8 cellular contexts compared by ENCODE assay signal in genomic region chr9:137607141-137607857, GRCh38. TPM values are rescaled to one million over a fixed set of nuclear protein-coding genes. Genes with fewer than 3 reads are reported as not detected.
DNase-seq lines count a peak whose midpoint lies in the region; ATAC-seq, FAIRE-seq and TF ChIP-seq lines count a peak whose summit lies in the region.

No MANE protein-coding gene starts in this region.

- no peaks in the 10 kb centered on the region for H3K9me1 ChIP-seq in keratinocyte (ENCODE audit: control insufficient read depth, extremely low read depth, insufficient read depth, low read length)

- dilution Hi-C loops in keratinocyte (cut with MboI; ENCODE audit: extremely low pct_ligation_motif_present, low sequenced_read_pairs) = no loop called here

- TF ChIP-seq CTCF in keratinocyte (optimal IDR thresholded peaks at IDR 0.05 in 1 of 3, IDR thresholded peaks at IDR 0.05 in 1 of 3, conservative IDR thresholded peaks at IDR 0.05 in 1 of 3; ENCODE audit: extremely low read depth in 1 of 3, insufficient read depth in 2 of 3, low read length in 3 of 3) = no peak

- no peak overlapping the region for H2AFZ ChIP-seq in keratinocyte (ENCODE audit: control insufficient read depth, low read length)

- no peaks in the 10 kb centered on the region for H4K20me1 ChIP-seq in keratinocyte (ENCODE audit: control insufficient read depth, extremely low read depth, insufficient read depth, low read length)

- H3K4me3 Mint-ChIP-seq in activated T-cell treated with anti-CD3 and anti-CD28 coated beads, Interleukin-2, amount 50 U/mL, for 24 hours = peak overlapping the region; percentile 81
- peak overlapping the region; percentile 81 for H3K4me3 Mint-ChIP-seq in activated CD8-positive, alpha-beta T cell treated with anti-CD3 and anti-CD28 coated beads, Interleukin-2, amount 10 ng/mL, durations not matched to agents 7 days and 5 days

- peak overlapping the region; percentile 82 for H3K27ac Mint-ChIP-seq in activated T-cell treated with anti-CD3 and anti-CD28 coated beads, Interleukin-2, amount 50 U/mL, for 24 hours
- H3K27ac Mint-ChIP-seq in activated CD8-positive, alpha-beta T cell treated with anti-CD3 and anti-CD28 coated beads, Interleukin-2, amount 10 ng/mL, durations not matched to agents 7 days and 5 days = peak overlapping the region; percentile 71

- no peaks in the 10 kb centered on the region for H3K27me3 Mint-ChIP-seq in activated T-cell treated with anti-CD3 and anti-CD28 coated beads, Interleukin-2, amount 50 U/mL, for 24 hours
- no peaks in the 10 kb centered on the region for H3K27me3 Mint-ChIP-seq in activated CD8-positive, alpha-beta T cell treated with anti-CD3 and anti-CD28 coated beads, Interleukin-2, amount 10 ng/mL, durations not matched to agents 7 days and 5 days (ENCODE audit: low read depth)

- H3K9ac ChIP-seq in keratinocyte (ENCODE audit: control insufficient read depth, extremely low read depth, insufficient read depth, low read length) = peak overlapping the region; percentile 70

- no peaks in the 10 kb centered on the region for H3K9me3 Mint-ChIP-seq in activated T-cell treated with anti-CD3 and anti-CD28 coated beads, Interleukin-2, amount 50 U/mL, for 24 hours
- no peaks in the 10 kb centered on the region for H3K9me3 Mint-ChIP-seq in activated CD8-positive, alpha-beta T cell treated with anti-CD3 and anti-CD28 coated beads, Interleukin-2, amount 10 ng/mL, durations not matched to agents 7 days and 5 days (ENCODE audit: insufficient read depth)

- CTCF ChIA-PET in activated CD8-positive, alpha-beta T cell treated with anti-CD3 and anti-CD28 coated beads, Interleukin-2, amount 10 ng/mL, durations not matched to agents 7 days and 5 days (lab: Charles Lee) = no interaction called here

- no peaks in the 10 kb centered on the region for H3K27me3 ChIP-seq in keratinocyte (ENCODE audit: control insufficient read depth, extremely low read depth, insufficient read depth, low read length)

- H3K4me3 ChIP-seq in keratinocyte (ENCODE audit: control insufficient read depth in 2 of 3, extremely low read depth in 1 of 3, insufficient read depth in 2 of 3, low read depth in 1 of 3, low read length in 3 of 3) = peak overlapping the region; percentile 68 to 91 (median 68)

- DNase-seq in activated T-cell treated with anti-CD3 and anti-CD28 coated beads, Interleukin-2, amount 50 U/mL, for 24 hours = no peak
- no peak for DNase-seq in activated T-cell treated with anti-CD3 and anti-CD28 coated beads, Interleukin-2, amount 50 U/mL, for 1 hour
- DNase-seq in activated CD8-positive, alpha-beta T cell treated with anti-CD3 and anti-CD28 coated beads, Interleukin-2, amount 10 ng/mL, durations not matched to agents 7 days and 5 days = no peak
- no peak for DNase-seq in keratinocyte (ENCODE audit: low read depth, low spot score)
- DNase-seq in substantia nigra (lab: John Stamatoyannopoulos, UW) = no peak
- no peak for DNase-seq in activated effector memory CD4-positive, alpha-beta T cell treated with Interleukin-2 at 50 U/mL for 16 hours
- no peak for DNase-seq in AG20443 (ENCODE audit: low spot score)

- peaks cover 0 to 5% of the 10 kb centered on the region in 2 experiments for H3K36me3 ChIP-seq in keratinocyte (ENCODE audit: control insufficient read depth in 2 of 2, extremely low read depth in 1 of 2, insufficient read depth in 2 of 2, low read length in 2 of 2)

- H3K27ac ChIP-seq in keratinocyte (ENCODE audit: control insufficient read depth, insufficient read depth, low read length) (peak overlapping the region; percentile 6), substantia nigra (ENCODE audit: low read depth, low read length, poor library complexity, severe bottlenecking) (peak overlapping the region; percentile 4)

- POLR2A ChIA-PET in activated CD8-positive, alpha-beta T cell treated with anti-CD3 and anti-CD28 coated beads, Interleukin-2, amount 10 ng/mL, durations not matched to agents 7 days and 5 days (lab: Charles Lee) = interaction anchor here (1.0 kb wide), 1 partner anchor 11 kb away, joined by 3 read pairs; the partner anchor contains the start of gene EHMT1

- no peak for FAIRE-seq in keratinocyte (lab: Jason Lieb, UNC)

- H3K4me1 Mint-ChIP-seq in activated T-cell treated with anti-CD3 and anti-CD28 coated beads, Interleukin-2, amount 50 U/mL, for 24 hours (ENCODE audit: low read depth) = peaks cover 45% of the 10 kb centered on the region
- peaks cover 39% of the 10 kb centered on the region for H3K4me1 Mint-ChIP-seq in activated CD8-positive, alpha-beta T cell treated with anti-CD3 and anti-CD28 coated beads, Interleukin-2, amount 10 ng/mL, durations not matched to agents 7 days and 5 days (ENCODE audit: low read depth)

- no peaks in the 10 kb centered on the region for H3K9me3 ChIP-seq in keratinocyte (ENCODE audit: control insufficient read depth, low read depth, low read length)

- peaks cover 42% of the 10 kb centered on the region for H3K79me2 ChIP-seq in keratinocyte (ENCODE audit: control insufficient read depth, insufficient read depth, low read length)

- ATAC-seq in activated CD8-positive, alpha-beta T cell treated with anti-CD3 and anti-CD28 coated beads, Interleukin-2, amount 10 ng/mL, durations not matched to agents 7 days and 5 days = no peak
- no peak for ATAC-seq in HG03457 (IDR thresholded peaks at IDR 0.05; ENCODE audit: unreplicated experiment)

- H3K4me2 ChIP-seq in keratinocyte (ENCODE audit: control insufficient read depth, extremely low read depth, insufficient read depth, low read depth, low read length) = peak overlapping the region; percentile 83

- H3K36me3 Mint-ChIP-seq in activated T-cell treated with anti-CD3 and anti-CD28 coated beads, Interleukin-2, amount 50 U/mL, for 24 hours (ENCODE audit: low read depth) = peaks cover 5% of the 10 kb centered on the region
- peaks cover 1% of the 10 kb centered on the region for H3K36me3 Mint-ChIP-seq in activated CD8-positive, alpha-beta T cell treated with anti-CD3 and anti-CD28 coated beads, Interleukin-2, amount 10 ng/mL, durations not matched to agents 7 days and 5 days (ENCODE audit: low read depth)

- H3K4me1 ChIP-seq in keratinocyte (ENCODE audit: control insufficient read depth, extremely low read depth, insufficient read depth, low read length) = peaks cover 25% of the 10 kb centered on the region

RNA-seq across cellular contexts. Expression of gene ARRDC1, which starts 1.8 kb away (rescaled TPM):
- 10 to 100 TPM; 42.3 to 45.1 TPM for total RNA-seq in activated CD8-positive, alpha-beta T cell treated with anti-CD3 and anti-CD28 coated beads, Interleukin-2, amount 10 ng/mL, durations not matched to agents 7 days and 5 days
- polyA plus RNA-seq in keratinocyte = 94.7 to 163 TPM (median 102 TPM) in 3 replicates
- 109 TPM for polyA plus RNA-seq in keratinocyte (2011; ENCODE audit: low read depth)
- 66.6 and 112 TPM in 2 replicates for polyA plus RNA-seq in keratinocyte (2011; cell fraction: cytosol; rRNA removed)
- 352 and 475 TPM in 2 replicates for polyA plus RNA-seq in keratinocyte (2011; cell fraction: nucleus; rRNA removed)
- 76.1 and 101 TPM in 2 replicates for polyA plus RNA-seq in keratinocyte (2012; ENCODE audit: low replicate concordance)
- 102 to 286 TPM (median 125 TPM) in 3 replicates for polyA minus RNA-seq in keratinocyte
- 104 TPM for polyA minus RNA-seq in keratinocyte (2011; cell fraction: cytosol; rRNA and poly(A)+ RNA removed)
- 120 and 135 TPM in 2 replicates for polyA minus RNA-seq in keratinocyte (2011; cell fraction: nucleus; rRNA and poly(A)+ RNA removed)

RNA-seq across cellular contexts. Expression of gene EHMT1, which starts 11.5 kb away (rescaled TPM):
- 100 to 1,000 TPM; 112 to 115 TPM for total RNA-seq in activated CD8-positive, alpha-beta T cell treated with anti-CD3 and anti-CD28 coated beads, Interleukin-2, amount 10 ng/mL, durations not matched to agents 7 days and 5 days
- 25.4 to 34.0 TPM (median 25.9 TPM) in 3 replicates for polyA plus RNA-seq in keratinocyte
- 51.6 TPM for polyA plus RNA-seq in keratinocyte (2011; ENCODE audit: low read depth)
- 16.1 and 29.6 TPM in 2 replicates for polyA plus RNA-seq in keratinocyte (2011; cell fraction: cytosol; rRNA removed)
- polyA plus RNA-seq in keratinocyte (2011; cell fraction: nucleus; rRNA removed) = 50.8 and 71.4 TPM in 2 replicates
- 21.1 and 37.2 TPM in 2 replicates for polyA plus RNA-seq in keratinocyte (2012; ENCODE audit: low replicate concordance)
- polyA minus RNA-seq in keratinocyte = 42.0 to 105 TPM (median 52.4 TPM) in 3 replicates
- polyA minus RNA-seq in keratinocyte (2011; cell fraction: cytosol; rRNA and poly(A)+ RNA removed) = 43.7 TPM
- 61.2 and 82.5 TPM in 2 replicates for polyA minus RNA-seq in keratinocyte (2011; cell fraction: nucleus; rRNA and poly(A)+ RNA removed)

RNA-seq across cellular contexts. Expression of gene ZMYND19, which starts 17.0 kb away (rescaled TPM):
- total RNA-seq in activated CD8-positive, alpha-beta T cell treated with anti-CD3 and anti-CD28 coated beads, Interleukin-2, amount 10 ng/mL, durations not matched to agents 7 days and 5 days = 10 to 100 TPM; 35.4 to 38.3 TPM
- polyA plus RNA-seq in keratinocyte = 25.8 to 28.1 TPM (median 27.8 TPM) in 3 replicates
- 19.0 TPM for polyA plus RNA-seq in keratinocyte (2011; ENCODE audit: low read depth)
- polyA plus RNA-seq in keratinocyte (2011; cell fraction: cytosol; rRNA removed) = 13.6 and 24.5 TPM in 2 replicates
- polyA plus RNA-seq in keratinocyte (2011; cell fraction: nucleus; rRNA removed) = 27.6 and 29.4 TPM in 2 replicates
- 27.3 and 30.2 TPM in 2 replicates for polyA plus RNA-seq in keratinocyte (2012; ENCODE audit: low replicate concordance)
- polyA minus RNA-seq in keratinocyte = 9.5 to 21.9 TPM (median 11.2 TPM) in 3 replicates
- 17.8 TPM for polyA minus RNA-seq in keratinocyte (2011; cell fraction: cytosol; rRNA and poly(A)+ RNA removed)
- 7.1 and 7.8 TPM in 2 replicates for polyA minus RNA-seq in keratinocyte (2011; cell fraction: nucleus; rRNA and poly(A)+ RNA removed)

RNA-seq across cellular contexts. Expression of gene DPH7, which starts 28.6 kb away (rescaled TPM):
- total RNA-seq in activated CD8-positive, alpha-beta T cell treated with anti-CD3 and anti-CD28 coated beads, Interleukin-2, amount 10 ng/mL, durations not matched to agents 7 days and 5 days = 10 to 100 TPM; 36.8 to 37.1 TPM
- 25.3 to 32.4 TPM (median 26.2 TPM) in 3 replicates for polyA plus RNA-seq in keratinocyte
- 20.2 TPM for polyA plus RNA-seq in keratinocyte (2011; ENCODE audit: low read depth)
- 16.1 and 19.9 TPM in 2 replicates for polyA plus RNA-seq in keratinocyte (2011; cell fraction: cytosol; rRNA removed)
- 68.3 and 79.1 TPM in 2 replicates for polyA plus RNA-seq in keratinocyte (2011; cell fraction: nucleus; rRNA removed)
- polyA plus RNA-seq in keratinocyte (2012; ENCODE audit: low replicate concordance) = 16.9 and 26.9 TPM in 2 replicates
- 17.8 to 19.1 TPM (median 19.0 TPM) in 3 replicates for polyA minus RNA-seq in keratinocyte
- 13.0 TPM for polyA minus RNA-seq in keratinocyte (2011; cell fraction: cytosol; rRNA and poly(A)+ RNA removed)
- polyA minus RNA-seq in keratinocyte (2011; cell fraction: nucleus; rRNA and poly(A)+ RNA removed) = 15.3 and 20.4 TPM in 2 replicates

RNA-seq across cellular contexts. Expression of gene MRPL41, which starts 55.6 kb away (rescaled TPM):
- 10 to 100 TPM; 51.4 to 55.5 TPM for total RNA-seq in activated CD8-positive, alpha-beta T cell treated with anti-CD3 and anti-CD28 coated beads, Interleukin-2, amount 10 ng/mL, durations not matched to agents 7 days and 5 days
- 18.1 to 33.0 TPM (median 21.0 TPM) in 3 replicates for polyA plus RNA-seq in keratinocyte
- 39.7 TPM for polyA plus RNA-seq in keratinocyte (2011; ENCODE audit: low read depth)
- 12.6 and 45.9 TPM in 2 replicates for polyA plus RNA-seq in keratinocyte (2011; cell fraction: cytosol; rRNA removed)
- polyA plus RNA-seq in keratinocyte (2011; cell fraction: nucleus; rRNA removed) = 9.0 and 17.7 TPM in 2 replicates
- 37.7 and 52.2 TPM in 2 replicates for polyA plus RNA-seq in keratinocyte (2012; ENCODE audit: low replicate concordance)
- 3.0 to 4.9 TPM (median 4.2 TPM) in 3 replicates for polyA minus RNA-seq in keratinocyte
- 47.8 TPM for polyA minus RNA-seq in keratinocyte (2011; cell fraction: cytosol; rRNA and poly(A)+ RNA removed)
- 4.0 and 6.6 TPM in 2 replicates for polyA minus RNA-seq in keratinocyte (2011; cell fraction: nucleus; rRNA and poly(A)+ RNA removed)
